Comparison of ENCODE assay signal across 1 cellular context in the genomic region with DNA sequence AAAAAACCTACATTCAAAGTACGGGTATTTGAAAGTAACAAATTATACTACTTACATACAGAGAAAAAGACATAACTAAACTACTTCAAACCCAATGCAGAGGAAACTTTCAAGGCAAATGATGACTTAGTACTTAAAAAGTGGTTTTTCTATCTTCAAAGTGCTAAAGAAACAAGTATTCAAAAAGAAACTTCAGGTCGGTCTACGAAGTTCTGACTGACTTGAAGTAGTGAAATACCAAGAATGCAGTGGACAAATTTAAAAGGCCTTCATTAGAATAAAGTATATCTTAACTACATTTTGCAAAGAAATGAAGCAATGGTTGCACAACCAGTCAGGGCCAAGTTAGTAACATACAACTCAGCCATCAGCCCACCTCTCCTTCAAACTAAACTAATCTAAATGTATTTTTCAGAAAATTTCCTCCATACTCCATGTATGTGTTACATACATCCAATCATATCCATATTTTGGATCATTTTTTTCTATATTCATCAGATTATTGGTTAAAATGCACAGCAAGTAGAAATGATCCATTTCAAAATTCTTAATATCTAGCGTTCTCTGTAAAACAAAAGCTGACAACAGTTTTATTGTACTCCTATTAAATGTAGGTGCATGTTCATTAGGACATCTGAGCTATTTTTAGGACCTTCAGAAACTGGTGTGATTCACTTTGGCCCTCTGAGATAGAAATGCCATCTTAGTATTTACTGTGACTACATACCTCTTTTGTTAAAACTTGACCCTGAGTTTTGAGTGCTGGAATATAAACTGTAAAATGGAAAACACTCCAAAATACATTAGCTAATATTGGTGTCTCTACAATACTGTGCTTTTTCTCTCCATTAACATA.
TF ChIP-seq lines count a peak whose summit lies in the region.

No MANE protein-coding gene starts in this region.

TF ChIP-seq in IMR-90, 13 proteins besides CTCF, POLR2A, EP300 and RAD21:
- TF ChIP-seq CEBPB (IDR thresholded peaks at IDR 0.05; ENCODE audit: low read depth, low read length) (peak; percentile 75), RCOR1 (IDR thresholded peaks at IDR 0.05; ENCODE audit: insufficient replicate concordance, low read length) (no peak)
